Comparison of ENCODE assay signal across 3 cellular contexts in genomic region chr4:130127297-130127696, GRCh38.
TF ChIP-seq lines count a peak whose summit lies in the region.

No MANE protein-coding gene starts in this region.

TF ChIP-seq in A549, 52 proteins besides CTCF, POLR2A, EP300 and RAD21:
- TF ChIP-seq, protein P1, sequence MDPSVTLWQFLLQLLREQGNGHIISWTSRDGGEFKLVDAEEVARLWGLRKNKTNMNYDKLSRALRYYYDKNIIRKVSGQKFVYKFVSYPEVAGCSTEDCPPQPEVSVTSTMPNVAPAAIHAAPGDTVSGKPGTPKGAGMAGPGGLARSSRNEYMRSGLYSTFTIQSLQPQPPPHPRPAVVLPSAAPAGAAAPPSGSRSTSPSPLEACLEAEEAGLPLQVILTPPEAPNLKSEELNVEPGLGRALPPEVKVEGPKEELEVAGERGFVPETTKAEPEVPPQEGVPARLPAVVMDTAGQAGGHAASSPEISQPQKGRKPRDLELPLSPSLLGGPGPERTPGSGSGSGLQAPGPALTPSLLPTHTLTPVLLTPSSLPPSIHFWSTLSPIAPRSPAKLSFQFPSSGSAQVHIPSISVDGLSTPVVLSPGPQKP (IDR thresholded peaks at IDR 0.05; ENCODE audit: low read depth, low read length): no peak
- TF ChIP-seq MAFK (IDR thresholded peaks at IDR 0.05; ENCODE audit: partially characterized antibody): peak; percentile 95

TF ChIP-seq in IMR-90, 13 proteins besides CTCF, POLR2A, EP300 and RAD21 (continued from another document):
- TF ChIP-seq, protein P1 (IDR thresholded peaks at IDR 0.05; ENCODE audit: borderline replicate concordance, low read depth, low read length): no peak

TF ChIP-seq in K562, 482 proteins besides CTCF, POLR2A, EP300 and RAD21:
- TF ChIP-seq CUX1 (CRISPR knock-in tag; IDR thresholded peaks at IDR 0.05) (no peak), IRF9 (tag; IDR thresholded peaks at IDR 0.05) (no peak), MAFF (IDR thresholded peaks at IDR 0.05; ENCODE audit: low read length) (peak; percentile 94), GTF2B (IDR thresholded peaks at IDR 0.05; ENCODE audit: extremely low read depth, insufficient read length) (no peak), ZNF316 (IDR thresholded peaks at IDR 0.05) (peak; percentile 91), C11orf30 (IDR thresholded peaks at IDR 0.05; ENCODE audit: low read depth) (peak; percentile 81), GTF2F1 (IDR thresholded peaks at IDR 0.05; ENCODE audit: low read depth, low read length) (no peak), CEBPZ (IDR thresholded peaks at IDR 0.05; ENCODE audit: borderline replicate concordance, low read depth, low read length) (no peak), MAFG (tag; conservative IDR thresholded peaks at IDR 0.05) (peak; percentile 87), MAFK (IDR thresholded peaks at IDR 0.05; ENCODE audit: low read length) (peak; percentile 96)
